25 cellular contexts compared by ENCODE assay signal in genomic region chr3:346186-346585, GRCh38.
"Had no signal": no experiment of that assay in that cellular context is flagged by ENCODE, and none has a peak within 500 bp of the region (broad histone marks: within the 10 kb centered on the region; RNA-seq: fewer than 3 reads in every experiment).

No MANE protein-coding gene starts in this region.

- ATAC-seq: gastroesophageal sphincter; stimulated activated naive CD8-positive, alpha-beta T cell treated with anti-CD3 and anti-CD28 coated beads, Interleukin-15, Interleukin-2, amounts not matched to agents 100 U/mL and 50 U/mL, for 24 hours had no signal

- H3K36me3 ChIP-seq: adrenal gland, ascending aorta, gastroesophageal sphincter, neutrophil, ovary, prostate gland, thyroid gland, WERI-Rb-1 had no signal

- H3K4me3 ChIP-seq: adrenal gland, ascending aorta, gastroesophageal sphincter, ovary, prostate gland, right atrium auricular region, thyroid gland had no signal

- H3K4me3 Mint-ChIP-seq: activated naive CD8-positive, alpha-beta T cell; endodermal cell; memory B cell; nephron had no signal

- H3K9me3 Mint-ChIP-seq: endodermal cell, memory B cell, nephron had no signal

- H3K27me3 ChIP-seq: adrenal gland, ascending aorta, neutrophil, ovary, right atrium auricular region, thyroid gland had no signal

- H3K27ac Mint-ChIP-seq: activated naive CD8-positive, alpha-beta T cell; endodermal cell; memory B cell; nephron had no signal

- DNase-seq: activated CD4-positive, alpha-beta T cell treated with anti-CD3 and anti-CD28 coated beads for 1 hour; activated CD4-positive, alpha-beta T cell treated with anti-CD3 and anti-CD28 coated beads, Interleukin-2, amount 50 U/mL, for 1 hour; activated gamma-delta T cell treated with Interleukin-2 at 50 U/mL for 16 hours; activated T-cell treated with anti-CD3 and anti-CD28 coated beads, Interleukin-2, amount 50 U/mL, for 1 hour; adrenal gland; cerebellar nuclear complex; cortex of kidney; endodermal cell; head of caudate nucleus; hypothalamus; ovary; stimulated activated CD4-positive, alpha-beta T cell treated with anti-CD3 and anti-CD28 coated beads, Interleukin-4, amount 100 ng/mL, for 24 hours; stimulated activated naive CD8-positive, alpha-beta T cell treated with anti-CD3 and anti-CD28 coated beads, Interleukin-15, Interleukin-2, amounts not matched to agents 100 U/mL and 50 U/mL, for 24 hours; T-helper 1 cell; thyroid gland; WERI-Rb-1 had no signal

- H3K27ac ChIP-seq: adrenal gland, ascending aorta, gastroesophageal sphincter, neutrophil, ovary, prostate gland, right atrium auricular region, thyroid gland, WERI-Rb-1 had no signal

- H3K9me3 ChIP-seq: adrenal gland, ascending aorta, gastroesophageal sphincter, neutrophil, ovary, prostate gland, right atrium auricular region, thyroid gland had no signal

- H3K27me3 Mint-ChIP-seq: memory B cell had no signal

- H3K4me1 Mint-ChIP-seq: memory B cell had no signal

- H3K36me3 Mint-ChIP-seq: activated naive CD8-positive, alpha-beta T cell; memory B cell had no signal

- FAIRE-seq: TTC549 had no signal
